In genomic region chr12:122021193-122021821, GRCh38 we compare ENCODE assay signal across 8 cellular contexts. TPM values are rescaled to one million over a fixed set of nuclear protein-coding genes. Genes with fewer than 3 reads are reported as not detected.
A peak's percentile ranks its signal among the peaks of the same experiment; 100 is the strongest.
DNase-seq lines count a peak whose midpoint lies in the region; ATAC-seq and TF ChIP-seq lines count a peak whose summit lies in the region.

No MANE protein-coding gene starts in this region.

- peak in 1 of 5 donors; percentile 11 for DNase-seq in CD8-positive, alpha-beta memory T cell
- DNase-seq in activated T-helper 2 cell treated with anti-CD3 and anti-CD28 coated beads, Interferon-gamma antibody, Interleukin-2, Interleukin-4, amounts not matched to agents 10 μg/mL and 5 μg/mL and 100 μg/mL, durations not matched to agents 14 hours and 24 hours and 36 hours (ENCODE audit: low spot score), result no peak
- DNase-seq in heart right ventricle (peak in 1 of 2 donors; percentile 44), prostate gland (ENCODE audit: low spot score) (peak; percentile 29), NCI-H2107 treated with DMSO at 0.1 percent for 48 hours (lab: John Stamatoyannopoulos, UW; ENCODE audit: unreplicated experiment) (no peak)

- intact Hi-C loops in activated T-helper 2 cell treated with anti-CD3 and anti-CD28 coated beads, Interferon-gamma antibody, Interleukin-2, Interleukin-4, amounts not matched to agents 10 μg/mL and 5 μg/mL and 100 μg/mL, durations not matched to agents 14 hours and 24 hours and 36 hours (cut with micrococcal nuclease), result loop anchor here (5.0 kb wide), 1 partner anchor 104 kb away; the partner anchor contains the start of gene CFAP251
- intact Hi-C loops in heart right ventricle (cut with DNase I) (loop anchor here in 5 of 10 donors (2.0 to 10.0 kb wide), 6 partner anchors 54 to 107 kb away; partner anchors contain the start of gene CFAP251 (in 2 of the 5)), prostate gland (cut with DNase I) (loop anchor here (5.0 kb wide), 1 partner anchor 59 kb away; no protein-coding TSS in a partner anchor)

- no peak for TF ChIP-seq EP300 in Ishikawa (IDR thresholded peaks at IDR 0.05; ENCODE audit: borderline replicate concordance)

- H3K27ac ChIP-seq in CD8-positive, alpha-beta memory T cell (ENCODE audit: low read depth, low read length), result no peak overlapping the region
- H3K27ac ChIP-seq in heart right ventricle (peak overlapping the region in 9 of 10 donors; percentile 68 to 85 (median 82)), prostate gland (peak overlapping the region; percentile 66 to 69)

- peaks cover 8 to 12% (median 12%) of the 10 kb centered on the region in 3 donors for H3K4me1 Mint-ChIP-seq in CD8-positive, alpha-beta memory T cell
- H3K4me1 Mint-ChIP-seq in activated T-helper 2 cell treated with anti-CD3 and anti-CD28 coated beads, Interferon-gamma antibody, Interleukin-2, Interleukin-4, amounts not matched to agents 10 μg/mL and 5 μg/mL and 100 μg/mL, durations not matched to agents 14 hours and 24 hours and 36 hours (ENCODE audit: low read depth), result peaks cover 8% of the 10 kb centered on the region

- H3K27ac Mint-ChIP-seq in CD8-positive, alpha-beta memory T cell, result peak overlapping the region in 3 of 8 donors; percentile 17 to 78 (median 60)
- peak overlapping the region; percentile 86 for H3K27ac Mint-ChIP-seq in activated T-helper 2 cell treated with anti-CD3 and anti-CD28 coated beads, Interferon-gamma antibody, Interleukin-2, Interleukin-4, amounts not matched to agents 10 μg/mL and 5 μg/mL and 100 μg/mL, durations not matched to agents 14 hours and 24 hours and 36 hours

- CTCF ChIA-PET in CD8-positive, alpha-beta memory T cell (lab: Charles Lee), result interaction anchor here (0.9 to 1.4 kb wide), 2 partner anchors 25 to 33 kb away, joined by 3 to 4 read pairs; no protein-coding TSS in a partner anchor

- H3K9me3 Mint-ChIP-seq in CD8-positive, alpha-beta memory T cell, result peaks cover 0 to 13% (median 3%) of the 10 kb centered on the region in 5 donors
- peaks cover 6% of the 10 kb centered on the region for H3K9me3 Mint-ChIP-seq in activated T-helper 2 cell treated with anti-CD3 and anti-CD28 coated beads, Interferon-gamma antibody, Interleukin-2, Interleukin-4, amounts not matched to agents 10 μg/mL and 5 μg/mL and 100 μg/mL, durations not matched to agents 14 hours and 24 hours and 36 hours

- peaks cover 15% of the 10 kb centered on the region for H3K4me1 ChIP-seq in CD8-positive, alpha-beta memory T cell (ENCODE audit: insufficient read depth, low read length)
- H3K4me1 ChIP-seq in heart right ventricle, result peaks cover 7 to 35% (median 25%) of the 10 kb centered on the region in 9 donors
- H3K4me1 ChIP-seq in prostate gland (replicated peaks), result peaks cover 8% of the 10 kb centered on the region

- H3K36me3 Mint-ChIP-seq in CD8-positive, alpha-beta memory T cell, result peaks cover 0 to 9% (median 2%) of the 10 kb centered on the region in 3 donors
- no peaks in the 10 kb centered on the region for H3K36me3 Mint-ChIP-seq in activated T-helper 2 cell treated with anti-CD3 and anti-CD28 coated beads, Interferon-gamma antibody, Interleukin-2, Interleukin-4, amounts not matched to agents 10 μg/mL and 5 μg/mL and 100 μg/mL, durations not matched to agents 14 hours and 24 hours and 36 hours (ENCODE audit: low read depth)

- 1 to 2% methylated on average over 56 to 57 of the region's 57 CpGs for WGBS in heart right ventricle, 2 donors
- 2% methylated on average over 50 of the region's 57 CpGs for WGBS in prostate gland

- POLR2A ChIA-PET in CD8-positive, alpha-beta memory T cell (lab: Charles Lee), result interaction anchor here (0.5 to 0.7 kb wide), 2 partner anchors 209 to 1211 kb away, joined by 3 to 4 read pairs; partner anchors contain the start of gene MPHOSPH9

- no peak for TF ChIP-seq POLR2A in prostate gland (IDR thresholded peaks at IDR 0.05)

- peaks cover 3% of the 10 kb centered on the region for H3K27me3 ChIP-seq in CD8-positive, alpha-beta memory T cell (ENCODE audit: insufficient read depth, low read length, poor library complexity, severe bottlenecking)
- H3K27me3 ChIP-seq in heart right ventricle, result peaks cover 0 to 31% (median 0%) of the 10 kb centered on the region in 7 donors
- no peaks in the 10 kb centered on the region for H3K27me3 ChIP-seq in prostate gland (replicated peaks; ENCODE audit: insufficient read depth)

- H3K27me3 Mint-ChIP-seq in CD8-positive, alpha-beta memory T cell, result peaks cover 13 to 20% of the 10 kb centered on the region in 2 donors
- H3K27me3 Mint-ChIP-seq in activated T-helper 2 cell treated with anti-CD3 and anti-CD28 coated beads, Interferon-gamma antibody, Interleukin-2, Interleukin-4, amounts not matched to agents 10 μg/mL and 5 μg/mL and 100 μg/mL, durations not matched to agents 14 hours and 24 hours and 36 hours (ENCODE audit: low read depth), result peaks cover 12% of the 10 kb centered on the region

- TF ChIP-seq CTCF in heart right ventricle (IDR thresholded peaks at IDR 0.05) (no peak), prostate gland (IDR thresholded peaks at IDR 0.05) (no peak)

- H3K9me3 ChIP-seq in CD8-positive, alpha-beta memory T cell (ENCODE audit: low read length), result no peaks in the 10 kb centered on the region
- peaks cover 0 to 15% (median 0%) of the 10 kb centered on the region in 11 donors for H3K9me3 ChIP-seq in heart right ventricle
- no peaks in the 10 kb centered on the region for H3K9me3 ChIP-seq in prostate gland

- no peaks in the 10 kb centered on the region for H3K36me3 ChIP-seq in CD8-positive, alpha-beta memory T cell (ENCODE audit: insufficient read depth, low read length)
- no peaks in the 10 kb centered on the region for H3K36me3 ChIP-seq in heart right ventricle
- no peaks in the 10 kb centered on the region for H3K36me3 ChIP-seq in prostate gland

- peak overlapping the region; percentile 78 to 92 (median 86) for H3K4me3 Mint-ChIP-seq in CD8-positive, alpha-beta memory T cell
- H3K4me3 Mint-ChIP-seq in activated T-helper 2 cell treated with anti-CD3 and anti-CD28 coated beads, Interferon-gamma antibody, Interleukin-2, Interleukin-4, amounts not matched to agents 10 μg/mL and 5 μg/mL and 100 μg/mL, durations not matched to agents 14 hours and 24 hours and 36 hours (ENCODE audit: low read depth), result peak overlapping the region; percentile 81

- no peak for TF ChIP-seq RAD21 in Ishikawa (IDR thresholded peaks at IDR 0.05; ENCODE audit: low read depth)

- peak overlapping the region; percentile 47 for H3K4me3 ChIP-seq in CD8-positive, alpha-beta memory T cell (ENCODE audit: low read length)
- H3K4me3 ChIP-seq in heart right ventricle (peak overlapping the region; percentile 48 to 84 (median 69)), prostate gland (peak overlapping the region; percentile 58)

- peak in 2 of 8 donors; percentile 5 to 31 for ATAC-seq in heart right ventricle
- ATAC-seq in GM21576 (IDR thresholded peaks at IDR 0.05; ENCODE audit: unreplicated experiment), result no peak
- ATAC-seq in HG03432 (IDR thresholded peaks at IDR 0.05; ENCODE audit: unreplicated experiment), result no peak

TF ChIP-seq in Ishikawa, 13 proteins besides CTCF, POLR2A, EP300 and RAD21:
- TF ChIP-seq ZBTB7A (IDR thresholded peaks at IDR 0.05; ENCODE audit: low read depth) (peak; percentile 83; the same call in 1 of the 2 replicates), MAX (IDR thresholded peaks at IDR 0.05) (no peak), EGR1 (IDR thresholded peaks at IDR 0.05) (no peak), CEBPB (IDR thresholded peaks at IDR 0.05) (no peak), FOXM1 (IDR thresholded peaks at IDR 0.05; ENCODE audit: borderline replicate concordance, low read depth) (no peak)

RNA-seq across cellular contexts. Expression of gene BCL7A, which starts 0.4 kb away (rescaled TPM):
- 1 to 10 TPM; 2.5 to 3.0 TPM for total RNA-seq in CD8-positive, alpha-beta memory T cell
- 3.3 TPM for polyA plus RNA-seq in CD8-positive, alpha-beta memory T cell
- 11.4 and 12.5 TPM in 2 replicates for total RNA-seq in activated T-helper 2 cell treated with anti-CD3 and anti-CD28 coated beads, Interferon-gamma antibody, Interleukin-2, Interleukin-4, amounts not matched to agents 10 μg/mL and 5 μg/mL and 100 μg/mL, durations not matched to agents 14 hours and 24 hours and 36 hours
- 10 to 100 TPM; 13.2 to 25.7 (median 16.2) TPM for total RNA-seq in heart right ventricle
- 1 to 10 TPM; 3.4 to 4.9 TPM for polyA plus RNA-seq in heart right ventricle
- 10 to 100 TPM; 10.3 to 15.4 TPM for total RNA-seq in prostate gland

RNA-seq across cellular contexts. Expression of gene MLXIP, which starts 57.2 kb away (rescaled TPM):
- total RNA-seq in CD8-positive, alpha-beta memory T cell, result 10 to 100 TPM; 32.1 to 33.9 TPM
- 18.3 TPM for polyA plus RNA-seq in CD8-positive, alpha-beta memory T cell
- total RNA-seq in activated T-helper 2 cell treated with anti-CD3 and anti-CD28 coated beads, Interferon-gamma antibody, Interleukin-2, Interleukin-4, amounts not matched to agents 10 μg/mL and 5 μg/mL and 100 μg/mL, durations not matched to agents 14 hours and 24 hours and 36 hours, result 36.7 and 41.4 TPM in 2 replicates
- 10 to 100 TPM; 17.3 to 37.9 (median 20.9) TPM for total RNA-seq in heart right ventricle
- 10 to 100 TPM; 11.5 to 26.6 TPM for polyA plus RNA-seq in heart right ventricle
- 10 to 100 TPM; 13.1 to 57.7 TPM for total RNA-seq in prostate gland
